ENCODE assay signal across 1 cellular context in genomic region chr22:49934891-49935557, GRCh38.
TF ChIP-seq lines count a peak whose summit lies in the region.

No MANE protein-coding gene starts in this region.

TF ChIP-seq in K562, 482 proteins besides CTCF, POLR2A, EP300 and RAD21 (continued from another document):
- TF ChIP-seq TFAP4 (CRISPR knock-in tag; IDR thresholded peaks at IDR 0.05; ENCODE audit: borderline replicate concordance): peak; percentile 15; the same call in 1 of the 2 replicates
- peak; percentile 70 for TF ChIP-seq VEZF1 (CRISPR knock-in tag; IDR thresholded peaks at IDR 0.05)
- no peak for TF ChIP-seq ERF (CRISPR knock-in tag; IDR thresholded peaks at IDR 0.05)
- TF ChIP-seq ELF1 (tag; IDR thresholded peaks at IDR 0.05): peak; percentile 62; the same call in 1 of the 2 replicates
- no peak for TF ChIP-seq ZMIZ1 (IDR thresholded peaks at IDR 0.05; ENCODE audit: low read depth in 2 of 2, low read length in 2 of 2)
- no peak for TF ChIP-seq YY1 (IDR thresholded peaks at IDR 0.05; ENCODE audit: borderline replicate concordance in 1 of 3, control insufficient read depth in 1 of 3, extremely low read depth in 1 of 3, insufficient read depth in 3 of 3, insufficient read length in 1 of 3, insufficient replicate concordance in 2 of 3, low read depth in 1 of 3, low read length in 2 of 3)
- TF ChIP-seq BRD4 (IDR thresholded peaks at IDR 0.05): no peak
- TF ChIP-seq STAT5A (IDR thresholded peaks at IDR 0.05; ENCODE audit: borderline replicate concordance, low read length): no peak
TF ChIP-seq in K562: peak in this region for 7.
